Comparison of ENCODE assay signal across 21 cellular contexts in genomic region chr10:111146025-111146640, GRCh38.
DNase-seq lines count a peak whose midpoint lies in the region; ATAC-seq and TF ChIP-seq lines count a peak whose summit lies in the region.
"Had no signal": no experiment of that assay in that cellular context is flagged by ENCODE, and none has a peak within 500 bp of the region (broad histone marks: within the 10 kb centered on the region; RNA-seq: fewer than 3 reads in every experiment).

No MANE protein-coding gene starts in this region.

- DNase-seq in activated naive CD8-positive, alpha-beta T cell treated with anti-CD3 and anti-CD28 coated beads, Interleukin-2, amount 10 ng/mL, durations not matched to agents 7 days and 5 days = no peak
- no peak for DNase-seq in activated naive CD8-positive, alpha-beta T cell treated with anti-CD3 and anti-CD28 coated beads, Interleukin-2, amount 50 U/mL, for 24 hours
- DNase-seq in Kasumi-1 (lab: John Stamatoyannopoulos, UW) = peak; percentile 60 to 61
- peak in 4 of 7 donors; percentile 12 to 59 (median 24) for DNase-seq in adrenal gland
- no peak for DNase-seq in H9
- DNase-seq in activated CD4-positive, alpha-beta T cell treated with anti-CD3 and anti-CD28 coated beads for 48 hours = no peak
- DNase-seq: activated CD4-positive, CD25-positive, alpha-beta regulatory T cell treated with anti-CD3 and anti-CD28 coated beads, Interleukin-2, amount 50 U/mL, for 72 hours; activated CD8-positive, alpha-beta memory T cell treated with anti-CD3 and anti-CD28 coated beads, Interleukin-2, amount 10 ng/mL, durations not matched to agents 7 days and 5 days; EL; esophagus squamous epithelium; gastrocnemius medialis; islet precursor cell; NCI-H1105 treated with DMSO at 0.1 percent for 48 hours; NCI-H2081; NCI-H69; stimulated activated CD4-positive, alpha-beta T cell treated with anti-CD3 and anti-CD28 coated beads, Interleukin-1b, Interleukin-23, amount 100 ng/mL, for 48 hours; T-helper 9 cell; uterus had no signal

- H3K23ac ChIP-seq in H9 (ENCODE audit: insufficient read length, low read depth, low read length) = no peak overlapping the region

- H3K36me3 Mint-ChIP-seq in activated naive CD8-positive, alpha-beta T cell treated with anti-CD3 and anti-CD28 coated beads, Interleukin-2, amount 10 ng/mL, durations not matched to agents 7 days and 5 days = no peaks in the 10 kb centered on the region
- no peaks in the 10 kb centered on the region for H3K36me3 Mint-ChIP-seq in activated naive CD8-positive, alpha-beta T cell treated with anti-CD3 and anti-CD28 coated beads, Interleukin-2, amount 50 U/mL, for 24 hours (ENCODE audit: low read depth)
- H3K36me3 Mint-ChIP-seq in H9 (ENCODE audit: insufficient read depth in 1 of 3, low read depth in 3 of 3) = peaks cover 0 to 7% (median 0%) of the 10 kb centered on the region in 3 experiments; a peak in 2 of 7 replicates
- H3K36me3 Mint-ChIP-seq: activated CD8-positive, alpha-beta memory T cell treated with anti-CD3 and anti-CD28 coated beads, Interleukin-2, amount 10 ng/mL, durations not matched to agents 7 days and 5 days; brain had no signal

- H2BK5ac ChIP-seq in H9 (ENCODE audit: insufficient read length, low read length) = no peak overlapping the region

- no peaks in the 10 kb centered on the region for H3K79me2 ChIP-seq in H9 (ENCODE audit: insufficient read depth, low read length)

- no peaks in the 10 kb centered on the region for H3K23me2 ChIP-seq in H9 (ENCODE audit: insufficient read length, low read depth, low read length, poor library complexity, severe bottlenecking)

- H3K18ac ChIP-seq in H9 (ENCODE audit: insufficient read length, low read depth, low read length) = no peak overlapping the region

- H2AK5ac ChIP-seq in H9 (ENCODE audit: insufficient read length, low read length) = no peak overlapping the region

- H2BK20ac ChIP-seq in H9 (ENCODE audit: low read depth, low read length, poor library complexity, severe bottlenecking) = no peak overlapping the region

- no peak overlapping the region for H3K56ac ChIP-seq in H9 (ENCODE audit: insufficient read length, low read depth, low read length)

- WGBS in adrenal gland, 4 donors = 41 to 55% (median 43%) methylated on average over 2 of the region's 2 CpGs
- WGBS in H9 (ENCODE audit: extremely low coverage, insufficient read length, low lambda C conversion rate) = no CpG with 5 or more reads among the region's 2 CpGs

- H3K4me1 ChIP-seq in adrenal gland (replicated peaks in 1 of 2) (no peaks in the 10 kb centered on the region), H9 (ENCODE audit: insufficient read depth, low read length) (peaks cover 3% of the 10 kb centered on the region; the same call in 1 of the 2 replicates)
- H3K4me1 ChIP-seq: esophagus squamous epithelium, uterus had no signal

- no peak overlapping the region for H3K27ac ChIP-seq in adrenal gland
- no peak overlapping the region for H3K27ac ChIP-seq in H9 (ENCODE audit: insufficient read length, low read depth, low read length)
- H3K27ac ChIP-seq: esophagus squamous epithelium, gastrocnemius medialis, uterus had no signal

- no peaks in the 10 kb centered on the region for H3K36me3 ChIP-seq in adrenal gland (replicated peaks in 1 of 2)
- H3K36me3 ChIP-seq: esophagus squamous epithelium, gastrocnemius medialis, uterus had no signal

- intact Hi-C loops in adrenal gland (cut with DNase I) = no loop called here

- POLR2A ChIA-PET in activated naive CD8-positive, alpha-beta T cell treated with anti-CD3 and anti-CD28 coated beads, Interleukin-2, amount 10 ng/mL, durations not matched to agents 7 days and 5 days (lab: Charles Lee) = no interaction called here

- peak; percentile 78 for ATAC-seq in activated naive CD8-positive, alpha-beta T cell treated with anti-CD3 and anti-CD28 coated beads, Interleukin-2, amount 10 ng/mL, durations not matched to agents 7 days and 5 days (ENCODE audit: low read depth)
- no peak for ATAC-seq in activated naive CD8-positive, alpha-beta T cell treated with anti-CD3 and anti-CD28 coated beads, Interleukin-2, amount 50 U/mL, for 24 hours
- ATAC-seq in GM21515 (IDR thresholded peaks at IDR 0.05; ENCODE audit: unreplicated experiment) = no peak
- ATAC-seq: activated CD8-positive, alpha-beta memory T cell treated with anti-CD3 and anti-CD28 coated beads, Interleukin-2, amount 10 ng/mL, durations not matched to agents 7 days and 5 days; activated T-helper 17 cell treated with anti-CD3 and anti-CD28 coated beads, Interleukin-2, amount 50 U/mL, for 72 hours; gastrocnemius medialis had no signal

- H2AFZ ChIP-seq in H9 (ENCODE audit: low read length) = no peak overlapping the region

- no peak overlapping the region for H4K8ac ChIP-seq in H9 (replicated peaks; ENCODE audit: insufficient read length, low read depth, low read length)

- peaks cover 6% of the 10 kb centered on the region for H3K27me3 ChIP-seq in adrenal gland
- no peaks in the 10 kb centered on the region for H3K27me3 ChIP-seq in H9 (ENCODE audit: insufficient read depth, low read length)
- H3K27me3 ChIP-seq: uterus had no signal

- H3K27me3 Mint-ChIP-seq in activated naive CD8-positive, alpha-beta T cell treated with anti-CD3 and anti-CD28 coated beads, Interleukin-2, amount 10 ng/mL, durations not matched to agents 7 days and 5 days = peaks cover 10% of the 10 kb centered on the region
- peaks cover 10% of the 10 kb centered on the region for H3K27me3 Mint-ChIP-seq in activated naive CD8-positive, alpha-beta T cell treated with anti-CD3 and anti-CD28 coated beads, Interleukin-2, amount 50 U/mL, for 24 hours
- peaks cover 8% of the 10 kb centered on the region for H3K27me3 Mint-ChIP-seq in H9 (ENCODE audit: low read depth)

- H3K79me1 ChIP-seq in H9 (ENCODE audit: insufficient read depth, low read depth, low read length, poor library complexity, severe bottlenecking) = no peaks in the 10 kb centered on the region

- H4K91ac ChIP-seq in H9 (ENCODE audit: insufficient read length, low read depth, low read length) = no peak overlapping the region

- TF ChIP-seq CTCF in adrenal gland (IDR thresholded peaks at IDR 0.05) (no peak), H9 (conservative IDR thresholded peaks at IDR 0.05) (no peak)

- no peak for TF ChIP-seq POLR2A in adrenal gland (IDR thresholded peaks at IDR 0.05)

- H3T11ph ChIP-seq in H9 (ENCODE audit: low read length) = no peak overlapping the region

- H3K9me3 Mint-ChIP-seq in activated naive CD8-positive, alpha-beta T cell treated with anti-CD3 and anti-CD28 coated beads, Interleukin-2, amount 10 ng/mL, durations not matched to agents 7 days and 5 days = peaks cover 1% of the 10 kb centered on the region
- no peaks in the 10 kb centered on the region for H3K9me3 Mint-ChIP-seq in activated naive CD8-positive, alpha-beta T cell treated with anti-CD3 and anti-CD28 coated beads, Interleukin-2, amount 50 U/mL, for 24 hours
- H3K9me3 Mint-ChIP-seq in H9 = no peaks in the 10 kb centered on the region; a peak in 2 of 5 replicates
- H3K9me3 Mint-ChIP-seq: activated T-helper 17 cell treated with anti-CD3 and anti-CD28 coated beads, Interleukin-2, amount 50 U/mL, for 72 hours had no signal

- H3K9me3 ChIP-seq in adrenal gland (replicated peaks in 1 of 3) (no peaks in the 10 kb centered on the region), H9 (ENCODE audit: control insufficient read depth, low read depth, low read length) (no peaks in the 10 kb centered on the region)
- H3K9me3 ChIP-seq: esophagus squamous epithelium, gastrocnemius medialis, uterus had no signal

- no peak overlapping the region for H4K5ac ChIP-seq in H9 (ENCODE audit: insufficient read length, low read depth, low read length)

- H3K27ac Mint-ChIP-seq in activated naive CD8-positive, alpha-beta T cell treated with anti-CD3 and anti-CD28 coated beads, Interleukin-2, amount 10 ng/mL, durations not matched to agents 7 days and 5 days = no peak overlapping the region
- no peak overlapping the region for H3K27ac Mint-ChIP-seq in activated naive CD8-positive, alpha-beta T cell treated with anti-CD3 and anti-CD28 coated beads, Interleukin-2, amount 50 U/mL, for 24 hours
- H3K27ac Mint-ChIP-seq in H9 = no peak overlapping the region
- H3K27ac Mint-ChIP-seq: activated CD8-positive, alpha-beta memory T cell treated with anti-CD3 and anti-CD28 coated beads, Interleukin-2, amount 10 ng/mL, durations not matched to agents 7 days and 5 days; activated T-helper 17 cell treated with anti-CD3 and anti-CD28 coated beads, Interleukin-2, amount 50 U/mL, for 72 hours; brain had no signal

- no peak overlapping the region for H2BK15ac ChIP-seq in H9 (ENCODE audit: low read depth, low read length)

- H3K14ac ChIP-seq in H9 (ENCODE audit: insufficient read depth, low read length) = no peak overlapping the region

- no peak overlapping the region for H2BK120ac ChIP-seq in H9 (ENCODE audit: low read depth, low read length, poor library complexity, severe bottlenecking)

- H3K4me3 ChIP-seq in adrenal gland = no peak overlapping the region
- H3K4me3 ChIP-seq: esophagus squamous epithelium, gastrocnemius medialis, uterus had no signal

- H4K20me1 ChIP-seq in H9 (ENCODE audit: control insufficient read depth, insufficient read depth, insufficient read length) = no peaks in the 10 kb centered on the region

- peak overlapping the region; percentile 23 for H3K4me3 Mint-ChIP-seq in activated naive CD8-positive, alpha-beta T cell treated with anti-CD3 and anti-CD28 coated beads, Interleukin-2, amount 10 ng/mL, durations not matched to agents 7 days and 5 days
- no peak overlapping the region for H3K4me3 Mint-ChIP-seq in activated naive CD8-positive, alpha-beta T cell treated with anti-CD3 and anti-CD28 coated beads, Interleukin-2, amount 50 U/mL, for 24 hours
- H3K4me3 Mint-ChIP-seq in H9 = no peak overlapping the region
- H3K4me3 Mint-ChIP-seq: activated CD8-positive, alpha-beta memory T cell treated with anti-CD3 and anti-CD28 coated beads, Interleukin-2, amount 10 ng/mL, durations not matched to agents 7 days and 5 days; activated T-helper 17 cell treated with anti-CD3 and anti-CD28 coated beads, Interleukin-2, amount 50 U/mL, for 72 hours; brain had no signal

- no peak overlapping the region for H3K4ac ChIP-seq in H9 (ENCODE audit: low read depth, low read length)

- no peak overlapping the region for H2BK12ac ChIP-seq in H9 (ENCODE audit: insufficient read length, low read depth, low read length)

- no peak overlapping the region for H3K4me2 ChIP-seq in H9 (ENCODE audit: insufficient read depth, insufficient read length, low read length)

- H3K9ac ChIP-seq in H9 (ENCODE audit: extremely low read depth, insufficient read length, low read length) = no peak overlapping the region

- H3K4me1 Mint-ChIP-seq in activated naive CD8-positive, alpha-beta T cell treated with anti-CD3 and anti-CD28 coated beads, Interleukin-2, amount 10 ng/mL, durations not matched to agents 7 days and 5 days = peaks cover 17% of the 10 kb centered on the region
- H3K4me1 Mint-ChIP-seq in activated naive CD8-positive, alpha-beta T cell treated with anti-CD3 and anti-CD28 coated beads, Interleukin-2, amount 50 U/mL, for 24 hours = peaks cover 6% of the 10 kb centered on the region
- H3K4me1 Mint-ChIP-seq in H9 = peaks cover 41 to 49% of the 10 kb centered on the region in 2 experiments

Comparison
In these comparisons a context has a peak if more than half of its experiments do, and no peak if none do; other contexts are left out.
1. DNase-seq: peak in Kasumi-1 (2 of 2) and adrenal gland (4 of 7); none in activated naive CD8-positive, alpha-beta T cell treated with anti-CD3 and anti-CD28 coated beads, Interleukin-2, amount 10 ng/mL, durations not matched to agents 7 days and 5 days (single experiment), activated naive CD8-positive, alpha-beta T cell treated with anti-CD3 and anti-CD28 coated beads, Interleukin-2, amount 50 U/mL, for 24 hours (single experiment), H9 (single experiment) and activated CD4-positive, alpha-beta T cell treated with anti-CD3 and anti-CD28 coated beads for 48 hours (single experiment).